ENCODE assay signal across 10 cellular contexts in genomic region chr17:57911834-57912673, GRCh38. TPM values are rescaled to one million over a fixed set of nuclear protein-coding genes. Genes with fewer than 3 reads are reported as not detected.
DNase-seq lines count a peak whose midpoint lies in the region; ATAC-seq, FAIRE-seq and TF ChIP-seq lines count a peak whose summit lies in the region.
"Had no signal": no experiment of that assay in that cellular context is flagged by ENCODE, and none has a peak within 500 bp of the region (broad histone marks: within the 10 kb centered on the region; RNA-seq: fewer than 3 reads in every experiment).

No MANE protein-coding gene starts in this region.

- no peak for FAIRE-seq in GM19239 (lab: Jason Lieb, UNC)

- intact Hi-C loops in posterior cingulate gyrus (cut with DNase I), result loop anchor here (5.0 kb wide), 1 partner anchor 35 kb away; no protein-coding TSS in a partner anchor

- no peak overlapping the region for H3K4me3 ChIP-seq in GM23248
- H3K4me3 ChIP-seq in fibroblast of mammary gland (ENCODE audit: control insufficient read depth, low read depth, low read length), result no peak overlapping the region
- H3K4me3 ChIP-seq: hepatocyte had no signal

- no peak overlapping the region for H3K9ac ChIP-seq in GM23248

- in situ Hi-C loops in GM23248 (cut with MboI) (no loop called here), ACHN (cut with HindIII; ENCODE audit: low pct_ligation_motif_present, low pct_unique_long_range_greater_than_20kb, low sequenced_read_pairs) (no loop called here)

- H3K9me2 ChIP-seq in GM23248 (ENCODE audit: insufficient read depth), result no peaks in the 10 kb centered on the region

- no peak overlapping the region for H3K4me2 ChIP-seq in GM23248 (ENCODE audit: unreplicated experiment)
- H3K4me2 ChIP-seq: hepatocyte had no signal

- H3K27me3 ChIP-seq in GM23248 (replicated peaks; ENCODE audit: insufficient read depth), result no peaks in the 10 kb centered on the region
- H3K27me3 ChIP-seq: hepatocyte had no signal

- H3K4me1 ChIP-seq in GM23248 (ENCODE audit: insufficient read depth), result peaks cover 11% of the 10 kb centered on the region

- DNase-seq in GM23248, result peak; percentile 44
- peak; percentile 93 for DNase-seq in NCI-H748 treated with DMSO at 0.1 percent for 48 hours (lab: John Stamatoyannopoulos, UW)
- peak; percentile 50 for DNase-seq in fibroblast of mammary gland (ENCODE audit: low read depth)
- DNase-seq in posterior cingulate gyrus, result peak; percentile 83 to 98 (median 92)
- DNase-seq in GM20000 (ENCODE audit: low spot score), result no peak
- no peak for DNase-seq in GM19239 (ENCODE audit: insufficient read length, low spot score)
- no peak for DNase-seq in ACHN
- DNase-seq: SIG-M5 had no signal

- H3F3A ChIP-seq in GM23248 (ENCODE audit: insufficient read depth), result no peaks in the 10 kb centered on the region

- ATAC-seq in HG03108 (IDR thresholded peaks at IDR 0.05; ENCODE audit: unreplicated experiment), result no peak

- H4K20me1 ChIP-seq in GM23248 (ENCODE audit: insufficient read depth), result peaks cover 1% of the 10 kb centered on the region; the same call in 1 of the 2 replicates

- H3K36me3 ChIP-seq in GM23248 (ENCODE audit: low read depth), result no peaks in the 10 kb centered on the region

- 43 to 46% methylated on average over 13 of the region's 13 CpGs for WGBS in GM23248 (ENCODE audit: low coverage in 1 of 2, low lambda C conversion rate in 2 of 2, missing lambda C conversion rate in 2 of 2), 2 experiments

- no peaks in the 10 kb centered on the region for H3K9me3 ChIP-seq in GM23248 (ENCODE audit: low read depth)

- H3K79me2 ChIP-seq in GM23248 (ENCODE audit: insufficient read depth), result peaks cover 90% of the 10 kb centered on the region

- TF ChIP-seq CTCF in fibroblast of mammary gland (conservative IDR thresholded peaks at IDR 0.05; ENCODE audit: control insufficient read depth, insufficient read depth, low read depth, low read length) (no peak), GM20000 (IDR thresholded peaks at IDR 0.05; ENCODE audit: extremely low read depth, missing control alignments) (no peak)

- H2AFZ ChIP-seq in GM23248, result no peak overlapping the region
- H2AFZ ChIP-seq: hepatocyte had no signal

- no peak overlapping the region for H3K27ac ChIP-seq in GM23248
- H3K27ac ChIP-seq: hepatocyte had no signal

RNA-seq across cellular contexts. Expression of gene CUEDC1, which starts 43.2 kb away (rescaled TPM):
- total RNA-seq in GM23248 (2014; rRNA removed; shearing (Covaris generic)), result 11.1 and 18.8 TPM in 2 replicates
- polyA plus RNA-seq in GM23248 (2016; fragmentation: Nextera tagmentation; extraction: Ambion mirVana), result 13.6 and 15.5 TPM in 2 replicates

Comparison
In these comparisons a context has a peak if more than half of its experiments do, and no peak if none do; other contexts are left out.
1. DNase-seq: peak in GM23248 (single experiment), NCI-H748 treated with DMSO at 0.1 percent for 48 hours (single experiment), fibroblast of mammary gland (single experiment) and posterior cingulate gyrus (10 of 10); none in GM20000 (single experiment), GM19239 (single experiment) and ACHN (single experiment).